In genomic region chr10:131960631-131961046, GRCh38 we compare ENCODE assay signal across 1 cellular context.
TF ChIP-seq lines count a peak whose summit lies in the region.

No MANE protein-coding gene starts in this region.

TF ChIP-seq in GM12878, 131 proteins besides CTCF, POLR2A, EP300 and RAD21:
- no peak for TF ChIP-seq E2F4 (IDR thresholded peaks at IDR 0.05; ENCODE audit: low read depth, low read length)
- TF ChIP-seq ATF2 (IDR thresholded peaks at IDR 0.05; ENCODE audit: low read length): no peak
